ENCODE assay signal across 2 cellular contexts in the genomic region with DNA sequence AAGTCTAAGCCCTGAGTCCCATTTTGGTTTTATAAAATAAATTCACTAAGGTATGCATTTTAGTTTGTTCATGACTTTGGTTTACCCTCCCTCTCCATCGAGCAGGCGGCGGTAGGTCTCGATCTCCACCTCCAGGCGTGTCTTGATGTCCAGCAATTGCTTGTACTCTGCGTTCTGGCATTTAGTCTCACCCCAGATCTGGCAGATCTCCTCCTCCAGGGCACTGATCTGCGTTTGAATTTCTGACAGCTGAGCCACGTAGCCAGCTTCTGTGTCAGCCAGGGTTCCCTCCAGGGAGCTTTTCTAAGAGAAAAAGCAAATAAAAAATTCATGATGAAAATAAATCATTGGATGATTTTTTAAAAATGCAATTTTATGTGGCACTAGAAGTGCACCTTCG.
TF ChIP-seq lines count a peak whose summit lies in the region.

No MANE protein-coding gene starts in this region.

TF ChIP-seq in neural cell, 6 proteins besides CTCF, POLR2A, EP300 and RAD21:
- TF ChIP-seq, protein P1, sequence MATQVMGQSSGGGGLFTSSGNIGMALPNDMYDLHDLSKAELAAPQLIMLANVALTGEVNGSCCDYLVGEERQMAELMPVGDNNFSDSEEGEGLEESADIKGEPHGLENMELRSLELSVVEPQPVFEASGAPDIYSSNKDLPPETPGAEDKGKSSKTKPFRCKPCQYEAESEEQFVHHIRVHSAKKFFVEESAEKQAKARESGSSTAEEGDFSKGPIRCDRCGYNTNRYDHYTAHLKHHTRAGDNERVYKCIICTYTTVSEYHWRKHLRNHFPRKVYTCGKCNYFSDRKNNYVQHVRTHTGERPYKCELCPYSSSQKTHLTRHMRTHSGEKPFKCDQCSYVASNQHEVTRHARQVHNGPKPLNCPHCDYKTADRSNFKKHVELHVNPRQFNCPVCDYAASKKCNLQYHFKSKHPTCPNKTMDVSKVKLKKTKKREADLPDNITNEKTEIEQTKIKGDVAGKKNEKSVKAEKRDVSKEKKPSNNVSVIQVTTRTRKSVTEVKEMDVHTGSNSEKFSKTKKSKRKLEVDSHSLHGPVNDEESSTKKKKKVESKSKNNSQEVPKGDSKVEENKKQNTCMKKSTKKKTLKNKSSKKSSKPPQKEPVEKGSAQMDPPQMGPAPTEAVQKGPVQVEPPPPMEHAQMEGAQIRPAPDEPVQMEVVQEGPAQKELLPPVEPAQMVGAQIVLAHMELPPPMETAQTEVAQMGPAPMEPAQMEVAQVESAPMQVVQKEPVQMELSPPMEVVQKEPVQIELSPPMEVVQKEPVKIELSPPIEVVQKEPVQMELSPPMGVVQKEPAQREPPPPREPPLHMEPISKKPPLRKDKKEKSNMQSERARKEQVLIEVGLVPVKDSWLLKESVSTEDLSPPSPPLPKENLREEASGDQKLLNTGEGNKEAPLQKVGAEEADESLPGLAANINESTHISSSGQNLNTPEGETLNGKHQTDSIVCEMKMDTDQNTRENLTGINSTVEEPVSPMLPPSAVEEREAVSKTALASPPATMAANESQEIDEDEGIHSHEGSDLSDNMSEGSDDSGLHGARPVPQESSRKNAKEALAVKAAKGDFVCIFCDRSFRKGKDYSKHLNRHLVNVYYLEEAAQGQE (IDR thresholded peaks at IDR 0.05; ENCODE audit: borderline replicate concordance): no peak
- TF ChIP-seq POLR2AphosphoS5 (IDR thresholded peaks at IDR 0.05): no peak
- TF ChIP-seq SMC3 (conservative IDR thresholded peaks at IDR 0.05; ENCODE audit: poor library complexity): no peak
- TF ChIP-seq EZH2 (IDR thresholded peaks at IDR 0.05; ENCODE audit: borderline replicate concordance, insufficient read depth, low read length, poor library complexity, severe bottlenecking): no peak
- TF ChIP-seq MXI1 (conservative IDR thresholded peaks at IDR 0.05; ENCODE audit: poor library complexity, severe bottlenecking): no peak
- no peak for TF ChIP-seq TAF1 (IDR thresholded peaks at IDR 0.05; ENCODE audit: low read depth)

TF ChIP-seq in HepG2, 621 proteins besides CTCF, POLR2A, EP300 and RAD21:
- no peak for TF ChIP-seq HNF4G (IDR thresholded peaks at IDR 0.05; ENCODE audit: borderline replicate concordance, low read depth, low read length)
- no peak for TF ChIP-seq HNF4G (CRISPR knock-in tag; IDR thresholded peaks at IDR 0.05; ENCODE audit: borderline replicate concordance, low read depth)
- no peak for TF ChIP-seq ZNF766 (CRISPR knock-in tag; IDR thresholded peaks at IDR 0.05; ENCODE audit: borderline replicate concordance)
- no peak for TF ChIP-seq ZNF446 (CRISPR knock-in tag; IDR thresholded peaks at IDR 0.05)
- no peak for TF ChIP-seq HOXA9 (CRISPR knock-in tag; IDR thresholded peaks at IDR 0.05; ENCODE audit: borderline replicate concordance)
- TF ChIP-seq, protein P2, sequence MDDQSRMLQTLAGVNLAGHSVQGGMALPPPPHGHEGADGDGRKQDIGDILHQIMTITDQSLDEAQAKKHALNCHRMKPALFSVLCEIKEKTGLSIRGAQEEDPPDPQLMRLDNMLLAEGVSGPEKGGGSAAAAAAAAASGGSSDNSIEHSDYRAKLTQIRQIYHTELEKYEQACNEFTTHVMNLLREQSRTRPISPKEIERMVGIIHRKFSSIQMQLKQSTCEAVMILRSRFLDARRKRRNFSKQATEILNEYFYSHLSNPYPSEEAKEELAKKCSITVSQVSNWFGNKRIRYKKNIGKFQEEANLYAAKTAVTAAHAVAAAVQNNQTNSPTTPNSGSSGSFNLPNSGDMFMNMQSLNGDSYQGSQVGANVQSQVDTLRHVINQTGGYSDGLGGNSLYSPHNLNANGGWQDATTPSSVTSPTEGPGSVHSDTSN (CRISPR knock-in tag; IDR thresholded peaks at IDR 0.05; ENCODE audit: borderline replicate concordance): no peak
- TF ChIP-seq ZNF546 (CRISPR knock-in tag; conservative IDR thresholded peaks at IDR 0.05): no peak
- TF ChIP-seq XBP1 (CRISPR knock-in tag; IDR thresholded peaks at IDR 0.05): no peak
